In the genomic region with DNA sequence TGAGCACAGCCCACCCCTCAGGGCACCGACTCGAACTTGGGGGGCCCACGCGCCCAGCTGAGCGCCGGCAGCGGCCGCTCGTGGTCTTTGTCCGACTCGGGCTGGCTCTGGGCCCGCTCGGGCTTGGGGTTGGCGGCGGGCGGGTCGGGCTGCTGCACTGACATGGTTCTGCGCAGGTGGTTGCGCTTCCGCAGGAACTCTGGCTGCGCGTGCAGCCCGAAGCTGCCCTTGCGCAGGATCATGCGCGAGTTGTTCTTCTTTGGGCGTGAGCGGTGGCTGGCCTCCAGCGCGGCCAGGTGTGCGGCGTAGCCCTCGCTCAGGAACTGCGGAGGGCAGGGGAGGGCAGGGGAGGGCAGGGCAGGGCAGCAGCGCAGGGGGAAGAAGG, we compare ENCODE assay signal across 8 cellular contexts. TPM values are rescaled to one million over a fixed set of nuclear protein-coding genes. Genes with fewer than 3 reads are reported as not detected.
DNase-seq lines count a peak whose midpoint lies in the region; ATAC-seq and TF ChIP-seq lines count a peak whose summit lies in the region.

No MANE protein-coding gene starts in this region.

- no peak overlapping the region for H3K27ac Mint-ChIP-seq in activated CD4-positive, alpha-beta T cell treated with anti-CD3 and anti-CD28 coated beads, Interleukin-2, amount 10 ng/mL, durations not matched to agents 7 days and 5 days

- intact Hi-C loops in sciatic nerve (cut with DNase I): no loop called here

- peaks cover 14% of the 10 kb centered on the region for H3K4me1 Mint-ChIP-seq in activated CD4-positive, alpha-beta T cell treated with anti-CD3 and anti-CD28 coated beads, Interleukin-2, amount 10 ng/mL, durations not matched to agents 7 days and 5 days

- DNase-seq in GM19238 (ENCODE audit: insufficient read length, low spot score) (peak; percentile 73), fibroblast of the aortic adventitia (ENCODE audit: low read depth) (no peak), sciatic nerve (ENCODE audit: low spot score) (no peak), MV-4-11 (lab: John Stamatoyannopoulos, UW) (no peak), NCI-H1048 (lab: John Stamatoyannopoulos, UW) (no peak), KBM-7 (no peak), superior temporal gyrus (ENCODE audit: extremely low spot score) (no peak)
- DNase-seq in activated CD4-positive, alpha-beta T cell treated with anti-CD3 and anti-CD28 coated beads, Interleukin-2, amount 10 ng/mL, durations not matched to agents 7 days and 5 days: peak; percentile 46

- peak overlapping the region; percentile 26 for H3K4me3 Mint-ChIP-seq in activated CD4-positive, alpha-beta T cell treated with anti-CD3 and anti-CD28 coated beads, Interleukin-2, amount 10 ng/mL, durations not matched to agents 7 days and 5 days

- CTCF ChIA-PET in activated CD4-positive, alpha-beta T cell treated with anti-CD3 and anti-CD28 coated beads, Interleukin-2, amount 10 ng/mL, durations not matched to agents 7 days and 5 days (lab: Charles Lee): interaction anchor here (1.1 kb wide), 1 partner anchor 17 kb away, joined by 3 read pairs; no protein-coding TSS in a partner anchor

- H3K36me3 Mint-ChIP-seq in activated CD4-positive, alpha-beta T cell treated with anti-CD3 and anti-CD28 coated beads, Interleukin-2, amount 10 ng/mL, durations not matched to agents 7 days and 5 days (ENCODE audit: low read depth): no peaks in the 10 kb centered on the region

- peak; percentile 82 for ATAC-seq in sciatic nerve

- POLR2A ChIA-PET in activated CD4-positive, alpha-beta T cell treated with anti-CD3 and anti-CD28 coated beads, Interleukin-2, amount 10 ng/mL, durations not matched to agents 7 days and 5 days (lab: Charles Lee): no interaction called here

- no peaks in the 10 kb centered on the region for H3K9me3 Mint-ChIP-seq in activated CD4-positive, alpha-beta T cell treated with anti-CD3 and anti-CD28 coated beads, Interleukin-2, amount 10 ng/mL, durations not matched to agents 7 days and 5 days

- peak overlapping the region; percentile 22 for H3K4me3 ChIP-seq in fibroblast of the aortic adventitia (ENCODE audit: low read depth, low read length)

- TF ChIP-seq CTCF in fibroblast of the aortic adventitia (IDR thresholded peaks at IDR 0.05; ENCODE audit: insufficient read depth, low read length): no peak

- H3K27me3 Mint-ChIP-seq in activated CD4-positive, alpha-beta T cell treated with anti-CD3 and anti-CD28 coated beads, Interleukin-2, amount 10 ng/mL, durations not matched to agents 7 days and 5 days: peaks cover 12% of the 10 kb centered on the region

- in situ Hi-C loops in KBM-7 (cut with MboI; ENCODE audit: low pct_unique_long_range_greater_than_20kb, low sequenced_read_pairs): loop anchor here (25.0 kb wide), 1 partner anchor 182 kb away; a partner anchor contains a TSS

RNA-seq across cellular contexts. Expression of a gene that starts 11.1 kb away (rescaled TPM):
- total RNA-seq in activated CD4-positive, alpha-beta T cell treated with anti-CD3 and anti-CD28 coated beads, Interleukin-2, amount 10 ng/mL, durations not matched to agents 7 days and 5 days: 10 to 100 TPM; 16.4 to 22.0 TPM
- total RNA-seq in fibroblast of the aortic adventitia (ENCODE audit: low replicate concordance) (0.90 and 13.1 TPM in 2 replicates), sciatic nerve (not detected)

RNA-seq across cellular contexts. Expression of a gene that starts 20.4 kb away (rescaled TPM):
- total RNA-seq in activated CD4-positive, alpha-beta T cell treated with anti-CD3 and anti-CD28 coated beads, Interleukin-2, amount 10 ng/mL, durations not matched to agents 7 days and 5 days: not detected
- total RNA-seq in fibroblast of the aortic adventitia (ENCODE audit: low replicate concordance) (0.09 TPM in 1 of 2 replicates, not detected in the other), sciatic nerve (not detected)

Comparison
In these comparisons a context has a peak if more than half of its experiments do, and no peak if none do; other contexts are left out.
1. DNase-seq: peak in GM19238 (single experiment) and activated CD4-positive, alpha-beta T cell treated with anti-CD3 and anti-CD28 coated beads, Interleukin-2, amount 10 ng/mL, durations not matched to agents 7 days and 5 days (single experiment); none in fibroblast of the aortic adventitia (single experiment), sciatic nerve (single experiment), MV-4-11 (single experiment), NCI-H1048 (single experiment), KBM-7 (single experiment) and superior temporal gyrus (single experiment).